ENCODE assay signal across 8 cellular contexts in genomic region chr3:16399473-16399872, GRCh38.
DNase-seq lines count a peak whose midpoint lies in the region; ATAC-seq and TF ChIP-seq lines count a peak whose summit lies in the region.

No MANE protein-coding gene starts in this region.

- peak; percentile 87 to 94 for DNase-seq in SJCRH30
- peak in 1 of 2 donors; percentile 32 for DNase-seq in foreskin keratinocyte
- peak; percentile 52 for DNase-seq in smooth muscle cell of the brain vasculature (ENCODE audit: low read depth, low spot score)
- DNase-seq in NCI-H345 (lab: John Stamatoyannopoulos, UW): no peak
- DNase-seq in midbrain (lab: John Stamatoyannopoulos, UW): no peak

- H3K27ac ChIP-seq in ACC112 (ENCODE audit: low read depth, low read length): peak overlapping the region; percentile 24; the same call in 1 of the 2 replicates
- H3K27ac ChIP-seq in SJCRH30: peak overlapping the region; percentile 71
- no peak overlapping the region for H3K27ac ChIP-seq in foreskin keratinocyte

- no peak overlapping the region for H2AFZ ChIP-seq in ACC112 (ENCODE audit: low read length, unreplicated experiment)

- H3K79me2 ChIP-seq in ACC112 (ENCODE audit: control insufficient read depth, insufficient read depth, low read length, unreplicated experiment): peaks cover 8% of the 10 kb centered on the region

- ATAC-seq in GM18511 (IDR thresholded peaks at IDR 0.05; ENCODE audit: unreplicated experiment): peak; percentile 68
- peak; percentile 61 for ATAC-seq in foreskin keratinocyte
- no peak for ATAC-seq in GM21529 (IDR thresholded peaks at IDR 0.05; ENCODE audit: unreplicated experiment)

- H3K36me3 ChIP-seq in ACC112 (ENCODE audit: insufficient read depth, low read length) (no peaks in the 10 kb centered on the region), SJCRH30 (no peaks in the 10 kb centered on the region)

- H3K9me3 ChIP-seq in SJCRH30 (replicated peaks): no peaks in the 10 kb centered on the region

- TF ChIP-seq CTCF in foreskin keratinocyte (conservative IDR thresholded peaks at IDR 0.05): peak; percentile 30

- H3K4me3 ChIP-seq in ACC112 (ENCODE audit: low read depth, low read length) (no peak overlapping the region), SJCRH30 (peak overlapping the region; percentile 9; the same call in 1 of the 2 replicates)

- H3K4me1 ChIP-seq in ACC112 (ENCODE audit: control insufficient read depth, insufficient read depth, low read length, unreplicated experiment) (peaks cover 34% of the 10 kb centered on the region), SJCRH30 (peaks cover 21% of the 10 kb centered on the region), foreskin keratinocyte (peaks cover 3% of the 10 kb centered on the region)

- H3K27me3 ChIP-seq in ACC112 (ENCODE audit: insufficient read depth, low read length): no peaks in the 10 kb centered on the region
- no peaks in the 10 kb centered on the region for H3K27me3 ChIP-seq in SJCRH30
- H3K27me3 ChIP-seq in foreskin keratinocyte: no peaks in the 10 kb centered on the region

Comparison
In these comparisons a context has a peak if more than half of its experiments do, and no peak if none do; other contexts are left out.
1. DNase-seq: peak in SJCRH30 (2 of 2) and smooth muscle cell of the brain vasculature (single experiment); none in NCI-H345 (single experiment) and midbrain (single experiment).